ENCODE assay signal across 10 cellular contexts in genomic region chr20:45779011-45779915, GRCh38. TPM values are rescaled to one million over a fixed set of nuclear protein-coding genes. Genes with fewer than 3 reads are reported as not detected.
DNase-seq lines count a peak whose midpoint lies in the region; ATAC-seq and TF ChIP-seq lines count a peak whose summit lies in the region.
"Had no signal": no experiment of that assay in that cellular context is flagged by ENCODE, and none has a peak within 500 bp of the region (broad histone marks: within the 10 kb centered on the region; RNA-seq: fewer than 3 reads in every experiment).

No MANE protein-coding gene starts in this region.

- ATAC-seq in activated CD4-positive, alpha-beta T cell treated with anti-CD3 and anti-CD28 coated beads for 36 hours = peak; percentile 16
- peak; percentile 84 for ATAC-seq in upper lobe of right lung

- peaks cover 4% of the 10 kb centered on the region for H3K4me1 Mint-ChIP-seq in activated CD4-positive, alpha-beta T cell treated with anti-CD3 and anti-CD28 coated beads for 36 hours

- H3K4me3 ChIP-seq in mammary epithelial cell (replicated peaks in 1 of 3; ENCODE audit: insufficient read depth in 1 of 3, low read depth in 2 of 3, low read length in 3 of 3) = no peak overlapping the region
- H3K4me3 ChIP-seq in lower leg skin (ENCODE audit: low read depth, poor library complexity, severe bottlenecking) = no peak overlapping the region
- H3K4me3 ChIP-seq in upper lobe of right lung = no peak overlapping the region

- CTCF ChIA-PET in activated CD4-positive, alpha-beta T cell treated with anti-CD3 and anti-CD28 coated beads for 36 hours (lab: Charles Lee) = interaction anchor here (0.6 to 2.7 kb wide), 4 partner anchors 8 to 77 kb away, joined by 3 to 20 read pairs (median 5); no protein-coding TSS in a partner anchor
- CTCF ChIA-PET in mammary epithelial cell (lab: Charles Lee; ENCODE audit: low non-redundant PET) = interaction anchor here (0.5 to 0.6 kb wide), 4 partner anchors 8 to 682 kb away, joined by 3 to 4 read pairs (median 4); no protein-coding TSS in a partner anchor

- no peaks in the 10 kb centered on the region for H3K9me3 Mint-ChIP-seq in activated CD4-positive, alpha-beta T cell treated with anti-CD3 and anti-CD28 coated beads for 36 hours (ENCODE audit: low read depth)
- H3K9me3 Mint-ChIP-seq: CD4-positive, CD25-positive, alpha-beta regulatory T cell had no signal

- H2AFZ ChIP-seq in mammary epithelial cell (ENCODE audit: low read depth, low read length) = no peak overlapping the region

- H3K9ac ChIP-seq in mammary epithelial cell (ENCODE audit: insufficient read depth, low read length) = peak overlapping the region; percentile 74

- H3K4me1 ChIP-seq in mammary epithelial cell (ENCODE audit: insufficient read depth, low read length) (peaks cover 64% of the 10 kb centered on the region), upper lobe of right lung (peaks cover 47% of the 10 kb centered on the region)

- peak; percentile 10 for DNase-seq in activated CD4-positive, alpha-beta T cell treated with anti-CD3 and anti-CD28 coated beads for 36 hours
- no peak for DNase-seq in activated CD4-positive, alpha-beta T cell treated with anti-CD3 and anti-CD28 coated beads, Interleukin-2, amount 50 U/mL, for 4 hours
- DNase-seq in mammary epithelial cell (peak; percentile 99), lower leg skin (ENCODE audit: low spot score in 2 of 2) (peak; percentile 95 to 98), upper lobe of right lung (peak; percentile 92), NCI-H187 treated with DMSO at 0.1 percent for 48 hours (lab: John Stamatoyannopoulos, UW) (no peak), GDM1 (lab: John Stamatoyannopoulos, UW) (no peak), SKM-1 treated with dmso at 0.1 percent for 144 hours (lab: John Stamatoyannopoulos, UW; ENCODE audit: unreplicated experiment) (no peak)
- DNase-seq: CD4-positive, CD25-positive, alpha-beta regulatory T cell; NCI-H1105 had no signal

- H3K27me3 Mint-ChIP-seq in activated CD4-positive, alpha-beta T cell treated with anti-CD3 and anti-CD28 coated beads for 36 hours = peaks cover 7% of the 10 kb centered on the region

- H4K20me1 ChIP-seq in mammary epithelial cell (ENCODE audit: insufficient read depth, low read length) = no peaks in the 10 kb centered on the region

- TSS peak; percentile 73 for BruUV-seq in mammary epithelial cell (replicated peaks; lab: Mats Ljungman, UMichigan)

- intact Hi-C loops in activated CD4-positive, alpha-beta T cell treated with anti-CD3 and anti-CD28 coated beads for 36 hours (cut with DNase I, micrococcal nuclease) = no loop called here
- intact Hi-C loops in mammary epithelial cell (cut with micrococcal nuclease) = loop anchor here (2.0 kb wide), 1 partner anchor 20 kb away; no protein-coding TSS in a partner anchor
- intact Hi-C loops in lower leg skin (cut with DNase I; ENCODE audit: low total_unique reads) = no loop called here
- intact Hi-C loops in upper lobe of right lung (cut with DNase I) = loop anchor here (10.0 kb wide), 1 partner anchor 234 kb away; the partner anchor contains the start of gene EPPIN

- WGBS in mammary epithelial cell (ENCODE audit: low coverage, missing lambda C conversion rate) = 3% methylated on average over 8 of the region's 8 CpGs
- WGBS in lower leg skin, 2 donors = 38 to 42% methylated on average over 8 of the region's 8 CpGs

- in situ Hi-C loops in mammary epithelial cell (cut with MboI; ENCODE audit: low sequenced_read_pairs in 2 of 2) = loop anchor here in 1 of 2 donors (10.0 kb wide), 2 partner anchors 184 to 454 kb away; no protein-coding TSS in a partner anchor

- H3K4me3 Mint-ChIP-seq in activated CD4-positive, alpha-beta T cell treated with anti-CD3 and anti-CD28 coated beads for 36 hours = no peak overlapping the region
- H3K4me3 Mint-ChIP-seq: CD4-positive, CD25-positive, alpha-beta regulatory T cell had no signal

- H3K27ac Mint-ChIP-seq in activated CD4-positive, alpha-beta T cell treated with anti-CD3 and anti-CD28 coated beads for 36 hours = no peak overlapping the region
- H3K27ac Mint-ChIP-seq: CD4-positive, CD25-positive, alpha-beta regulatory T cell had no signal

- peak overlapping the region; percentile 48 for H3K4me2 ChIP-seq in mammary epithelial cell (ENCODE audit: insufficient read depth, low read depth, low read length)

- dilution Hi-C loops in mammary epithelial cell (cut with HindIII; ENCODE audit: low sequenced_read_pairs) = loop anchor here (5.0 kb wide), 1 partner anchor 257 kb away; no protein-coding TSS in a partner anchor

- TF ChIP-seq POLR2A in lower leg skin (IDR thresholded peaks at IDR 0.05) = no peak

- H3K36me3 ChIP-seq in mammary epithelial cell (ENCODE audit: insufficient read depth, low read length) (no peaks in the 10 kb centered on the region), upper lobe of right lung (no peaks in the 10 kb centered on the region)

- H3K36me3 Mint-ChIP-seq in activated CD4-positive, alpha-beta T cell treated with anti-CD3 and anti-CD28 coated beads for 36 hours (ENCODE audit: low read depth) = no peaks in the 10 kb centered on the region
- H3K36me3 Mint-ChIP-seq: CD4-positive, CD25-positive, alpha-beta regulatory T cell had no signal

- H3K27me3 ChIP-seq in mammary epithelial cell (ENCODE audit: insufficient read depth, low read length) (no peaks in the 10 kb centered on the region), upper lobe of right lung (no peaks in the 10 kb centered on the region)

- no peaks in the 10 kb centered on the region for H3K79me2 ChIP-seq in mammary epithelial cell (ENCODE audit: insufficient read depth, low read length)

- POLR2A ChIA-PET in activated CD4-positive, alpha-beta T cell treated with anti-CD3 and anti-CD28 coated beads for 36 hours (lab: Charles Lee) = no interaction called here

- peak overlapping the region; percentile 97 for H3K27ac ChIP-seq in mammary epithelial cell (ENCODE audit: insufficient read depth, low read depth, low read length)
- peak overlapping the region; percentile 84 for H3K27ac ChIP-seq in upper lobe of right lung

- H3K9me3 ChIP-seq in mammary epithelial cell (replicated peaks; ENCODE audit: insufficient read depth, low read length) (no peaks in the 10 kb centered on the region), upper lobe of right lung (no peaks in the 10 kb centered on the region)

- TF ChIP-seq CTCF in mammary epithelial cell (conservative IDR thresholded peaks at IDR 0.05 in 1 of 2, IDR thresholded peaks at IDR 0.05 in 1 of 2; ENCODE audit: extremely low read depth in 1 of 2, insufficient read depth in 1 of 2, low read depth in 1 of 2, low read length in 2 of 2) (no peak), lower leg skin (IDR thresholded peaks at IDR 0.05) (no peak), upper lobe of right lung (IDR thresholded peaks at IDR 0.05) (no peak)

RNA-seq across cellular contexts. Expression of gene WFDC3, which starts 12.4 kb away (rescaled TPM):
- not detected for total RNA-seq in activated CD4-positive, alpha-beta T cell treated with anti-CD3 and anti-CD28 coated beads for 36 hours
- 1 to 10 TPM in 1 of 2 donors, under 1 TPM in 1; 0.33 to 1.4 TPM for total RNA-seq in mammary epithelial cell
- polyA plus RNA-seq in mammary epithelial cell = 1.3 TPM
- 12.3 TPM for polyA minus RNA-seq in mammary epithelial cell
- 10 to 100 TPM in 3 of 4 donors, 1 to 10 TPM in 1; 8.4 to 37.2 (median 21.1) TPM for total RNA-seq in lower leg skin
- 2.1 TPM for total RNA-seq in upper lobe of right lung
- total RNA-seq: CD4-positive, CD25-positive, alpha-beta regulatory T cell had no signal
- polyA plus RNA-seq: CD4-positive, CD25-positive, alpha-beta regulatory T cell had no signal

RNA-seq across cellular contexts. Expression of gene DNTTIP1, which starts 12.5 kb away (rescaled TPM):
- total RNA-seq in activated CD4-positive, alpha-beta T cell treated with anti-CD3 and anti-CD28 coated beads for 36 hours = 10 to 100 TPM; 25.0 to 25.2 TPM
- total RNA-seq in mammary epithelial cell (10 to 100 TPM; 12.8 to 34.2 TPM), lower leg skin (10 to 100 TPM; 24.5 to 62.9 (median 43.5) TPM), upper lobe of right lung (32.0 TPM)
- polyA plus RNA-seq in mammary epithelial cell = 52.0 TPM
- polyA minus RNA-seq in mammary epithelial cell = 60.8 TPM

RNA-seq across cellular contexts. Expression of gene UBE2C, which starts 33.2 kb away (rescaled TPM):
- 100 to 1,000 TPM; 175 to 230 TPM for total RNA-seq in activated CD4-positive, alpha-beta T cell treated with anti-CD3 and anti-CD28 coated beads for 36 hours
- 10 to 100 TPM in 1 of 2 donors, 1 to 10 TPM in 1; 1.0 to 80.5 TPM for total RNA-seq in mammary epithelial cell
- polyA plus RNA-seq in mammary epithelial cell = 148 TPM
- polyA minus RNA-seq in mammary epithelial cell = 56.8 TPM
- 10 to 100 TPM in 2 of 4 donors, 1 to 10 TPM in 2; 1.1 to 24.1 (median 10.2) TPM for total RNA-seq in lower leg skin
- 1.4 TPM for total RNA-seq in upper lobe of right lung

RNA-seq across cellular contexts. Expression of gene TNNC2, which starts 47.8 kb away (rescaled TPM):
- total RNA-seq in activated CD4-positive, alpha-beta T cell treated with anti-CD3 and anti-CD28 coated beads for 36 hours = not detected
- total RNA-seq in mammary epithelial cell = not detected
- 0.18 TPM for polyA plus RNA-seq in mammary epithelial cell
- polyA minus RNA-seq in mammary epithelial cell = not detected
- 10 to 100 TPM in 1 of 4 donors, 1 to 10 TPM in 2, not detected in 1; 1.4 to 10.7 (median 2.6) TPM for total RNA-seq in lower leg skin
- total RNA-seq in upper lobe of right lung = 0.61 TPM

RNA-seq across cellular contexts. Expression of gene SNX21, which starts 54.3 kb away (rescaled TPM):
- total RNA-seq in activated CD4-positive, alpha-beta T cell treated with anti-CD3 and anti-CD28 coated beads for 36 hours = 1 to 10 TPM; 1.2 to 1.4 TPM
- total RNA-seq in mammary epithelial cell (10 to 100 TPM; 14.1 to 34.5 TPM), lower leg skin (100 to 1,000 TPM; 159 to 236 (median 203) TPM), upper lobe of right lung (23.4 TPM)
- polyA plus RNA-seq in mammary epithelial cell = 9.5 TPM
- polyA minus RNA-seq in mammary epithelial cell = 3.6 TPM

Comparison
In these comparisons a context has a peak if more than half of its experiments do, and no peak if none do; other contexts are left out.
1. DNase-seq: peak in activated CD4-positive, alpha-beta T cell treated with anti-CD3 and anti-CD28 coated beads for 36 hours (single experiment), mammary epithelial cell (single experiment), lower leg skin (2 of 2) and upper lobe of right lung (single experiment); none in activated CD4-positive, alpha-beta T cell treated with anti-CD3 and anti-CD28 coated beads, Interleukin-2, amount 50 U/mL, for 4 hours (0 of 2), NCI-H187 treated with DMSO at 0.1 percent for 48 hours (single experiment), GDM1 (single experiment) and SKM-1 treated with dmso at 0.1 percent for 144 hours (single experiment).
2. intact Hi-C loops: an anchor here in mammary epithelial cell (2.0 kb wide) and upper lobe of right lung (10.0 kb wide); none called in activated CD4-positive, alpha-beta T cell treated with anti-CD3 and anti-CD28 coated beads for 36 hours and lower leg skin.